ENCODE assay signal across 7 cellular contexts in genomic region chr6:161079566-161080262, GRCh38.
A peak's percentile ranks its signal among the peaks of the same experiment; 100 is the strongest.
DNase-seq lines count a peak whose midpoint lies in the region; ATAC-seq lines count a peak whose summit lies in the region.

No MANE protein-coding gene starts in this region.

- peak; percentile 77 for DNase-seq in RPMI7951 (ENCODE audit: low read depth)
- DNase-seq in activated T-cell treated with anti-CD3 and anti-CD28 coated beads, Interleukin-2, amount 50 U/mL, for 48 hours, result peak; percentile 77 to 80
- peak; percentile 90 for DNase-seq in iris pigment epithelial cell (ENCODE audit: low read depth)
- peak; percentile 1 to 36 for DNase-seq in stimulated activated CD8-positive, alpha-beta memory T cell treated with anti-CD3 and anti-CD28 coated beads, Interleukin-4, amount 100 ng/mL, for 4 hours (ENCODE audit: low read depth in 2 of 2, low spot score in 1 of 2)
- no peak for DNase-seq in LoVo (ENCODE audit: low spot score)
- no peak for DNase-seq in DMS79 (lab: John Stamatoyannopoulos, UW)

- no peak for ATAC-seq in GM21717 (IDR thresholded peaks at IDR 0.05; ENCODE audit: unreplicated experiment)

Comparison
In these comparisons a context has a peak if more than half of its experiments do, and no peak if none do; other contexts are left out.
1. DNase-seq: peak in RPMI7951 (single experiment), activated T-cell treated with anti-CD3 and anti-CD28 coated beads, Interleukin-2, amount 50 U/mL, for 48 hours (2 of 2), iris pigment epithelial cell (single experiment) and stimulated activated CD8-positive, alpha-beta memory T cell treated with anti-CD3 and anti-CD28 coated beads, Interleukin-4, amount 100 ng/mL, for 4 hours (2 of 2); none in LoVo (single experiment) and DMS79 (single experiment).